Comparison of ENCODE assay signal across 1 cellular context in the genomic region with DNA sequence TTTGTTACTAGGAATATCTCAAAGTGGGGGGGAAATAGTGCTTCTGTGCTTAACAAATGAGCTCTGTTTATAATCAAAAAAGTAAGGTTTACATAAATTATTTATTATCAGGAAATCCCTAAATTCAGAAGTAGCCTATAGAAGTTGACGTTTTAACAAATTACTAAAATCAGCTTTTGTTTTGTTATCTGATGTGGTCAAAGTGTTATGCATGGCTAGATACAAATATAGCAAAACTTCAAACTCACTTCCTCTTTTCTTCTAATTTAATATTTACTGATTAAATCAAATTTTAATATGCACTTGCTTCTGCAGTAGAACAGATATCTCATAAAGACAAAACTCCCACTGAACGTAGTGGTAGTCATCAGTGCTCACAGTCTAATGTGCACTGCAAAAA.
TF ChIP-seq lines count a peak whose summit lies in the region.

No MANE protein-coding gene starts in this region.

TF ChIP-seq in GM12878, 131 proteins besides CTCF, POLR2A, EP300 and RAD21 (continued from another document):
- TF ChIP-seq ETV6 (conservative IDR thresholded peaks at IDR 0.05 in 1 of 2, IDR thresholded peaks at IDR 0.05 in 1 of 2; ENCODE audit: borderline replicate concordance in 1 of 2, low read depth in 1 of 2) (no peak), CREB1 (IDR thresholded peaks at IDR 0.05; ENCODE audit: low read depth) (no peak), STAT1 (conservative IDR thresholded peaks at IDR 0.05) (no peak), ESRRA (IDR thresholded peaks at IDR 0.05; ENCODE audit: low read length) (no peak), KLF5 (IDR thresholded peaks at IDR 0.05; ENCODE audit: partially characterized antibody) (no peak), ATF7 (IDR thresholded peaks at IDR 0.05; ENCODE audit: low read depth) (peak; percentile 23; the same call in 1 of the 2 replicates), PAX8 (IDR thresholded peaks at IDR 0.05) (no peak), RB1 (IDR thresholded peaks at IDR 0.05; ENCODE audit: borderline replicate concordance) (no peak), PRDM15 (CRISPR knock-in tag; IDR thresholded peaks at IDR 0.05) (no peak), CHD2 (IDR thresholded peaks at IDR 0.05; ENCODE audit: borderline replicate concordance, low read depth, low read length) (no peak), CBFB (IDR thresholded peaks at IDR 0.05; ENCODE audit: low read depth) (no peak), MEF2B (IDR thresholded peaks at IDR 0.05; ENCODE audit: partially characterized antibody, poor library complexity, severe bottlenecking) (peak; percentile 52), JUND (IDR thresholded peaks at IDR 0.05; ENCODE audit: low read depth, low read length) (no peak), SUPT20H (IDR thresholded peaks at IDR 0.05; ENCODE audit: borderline replicate concordance, control insufficient read depth, low read depth, low read length) (no peak), NR2F1 (conservative IDR thresholded peaks at IDR 0.05) (no peak), LARP7 (IDR thresholded peaks at IDR 0.05) (no peak), E2F8 (IDR thresholded peaks at IDR 0.05; ENCODE audit: low read depth, partially characterized antibody) (no peak), DPF2 (IDR thresholded peaks at IDR 0.05) (peak; percentile 57; the same call in 1 of the 2 replicates), SMC3 (IDR thresholded peaks at IDR 0.05; ENCODE audit: borderline replicate concordance, low read length) (no peak), CBX3 (IDR thresholded peaks at IDR 0.05; ENCODE audit: borderline replicate concordance, low read depth) (no peak), CREM (IDR thresholded peaks at IDR 0.05; ENCODE audit: low read depth) (no peak), TCF3 (IDR thresholded peaks at IDR 0.05; ENCODE audit: borderline replicate concordance, insufficient read depth, low read depth, low read length) (no peak), ZNF207 (IDR thresholded peaks at IDR 0.05; ENCODE audit: borderline replicate concordance) (no peak), SPI1 (IDR thresholded peaks at IDR 0.05; ENCODE audit: borderline replicate concordance, insufficient read depth, low read depth, low read length) (peak; percentile 79), BACH1 (IDR thresholded peaks at IDR 0.05; ENCODE audit: borderline replicate concordance) (no peak), ZNF274 (IDR thresholded peaks at IDR 0.05; ENCODE audit: insufficient read depth, insufficient read length) (no peak), IKZF2 (IDR thresholded peaks at IDR 0.05) (0 out of 4 replicates have a peak, but pooled peaks of 1 of the 2 experiments have one; percentile 17)
- TF ChIP-seq, protein P1, sequence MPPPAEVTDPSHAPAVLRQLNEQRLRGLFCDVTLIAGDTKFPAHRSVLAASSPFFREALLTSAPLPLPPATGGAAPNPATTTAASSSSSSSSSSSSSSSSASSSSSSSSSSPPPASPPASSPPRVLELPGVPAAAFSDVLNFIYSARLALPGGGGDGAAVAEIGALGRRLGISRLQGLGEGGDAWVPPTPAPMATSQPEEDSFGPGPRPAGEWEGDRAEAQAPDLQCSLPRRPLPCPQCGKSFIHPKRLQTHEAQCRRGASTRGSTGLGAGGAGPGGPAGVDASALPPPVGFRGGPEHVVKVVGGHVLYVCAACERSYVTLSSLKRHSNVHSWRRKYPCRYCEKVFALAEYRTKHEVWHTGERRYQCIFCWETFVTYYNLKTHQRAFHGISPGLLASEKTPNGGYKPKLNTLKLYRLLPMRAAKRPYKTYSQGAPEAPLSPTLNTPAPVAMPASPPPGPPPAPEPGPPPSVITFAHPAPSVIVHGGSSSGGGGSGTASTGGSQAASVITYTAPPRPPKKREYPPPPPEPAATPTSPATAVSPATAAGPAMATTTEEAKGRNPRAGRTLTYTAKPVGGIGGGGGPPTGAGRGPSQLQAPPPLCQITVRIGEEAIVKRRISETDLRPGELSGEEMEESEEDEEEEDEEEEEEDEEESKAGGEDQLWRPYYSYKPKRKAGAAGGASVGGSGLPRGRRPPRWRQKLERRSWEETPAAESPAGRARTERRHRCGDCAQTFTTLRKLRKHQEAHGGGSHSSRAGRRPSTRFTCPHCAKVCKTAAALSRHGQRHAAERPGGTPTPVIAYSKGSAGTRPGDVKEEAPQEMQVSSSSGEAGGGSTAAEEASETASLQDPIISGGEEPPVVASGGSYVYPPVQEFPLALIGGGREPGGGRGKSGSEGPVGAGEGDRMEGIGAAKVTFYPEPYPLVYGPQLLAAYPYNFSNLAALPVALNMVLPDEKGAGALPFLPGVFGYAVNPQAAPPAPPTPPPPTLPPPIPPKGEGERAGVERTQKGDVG (CRISPR knock-in tag; IDR thresholded peaks at IDR 0.05): no peak
